ENCODE assay signal across 13 cellular contexts in the genomic region with DNA sequence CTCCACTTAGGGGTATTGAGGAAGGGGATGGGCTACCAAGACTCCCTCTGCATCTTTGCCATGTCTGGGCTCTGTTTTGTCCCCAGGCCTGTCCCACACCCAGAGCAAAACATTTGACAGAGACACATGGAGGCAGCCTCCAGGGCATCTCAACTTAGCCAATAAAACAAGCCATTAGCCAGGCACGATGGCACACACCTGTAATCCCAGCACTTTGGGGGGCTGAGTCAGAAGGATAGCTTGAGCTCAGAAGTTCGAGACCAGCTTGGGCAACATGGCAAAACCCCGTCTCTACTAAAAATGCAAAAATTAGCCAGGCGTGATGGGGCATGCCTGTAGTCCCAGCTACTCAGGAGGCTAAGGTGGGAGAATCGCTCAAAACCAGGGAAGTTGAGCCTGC.
DNase-seq lines count a peak whose midpoint lies in the region; ATAC-seq and TF ChIP-seq lines count a peak whose summit lies in the region.
"Had no signal": no experiment of that assay in that cellular context is flagged by ENCODE, and none has a peak within 500 bp of the region (broad histone marks: within the 10 kb centered on the region; RNA-seq: fewer than 3 reads in every experiment).

No MANE protein-coding gene starts in this region.

- H2BK15ac ChIP-seq in IMR-90 (ENCODE audit: low read depth, low read length) = no peak overlapping the region

- H3K27me3 Mint-ChIP-seq in chondrocyte (ENCODE audit: low read depth) = no peaks in the 10 kb centered on the region

- H3K56ac ChIP-seq in IMR-90 (ENCODE audit: extremely low read depth, insufficient read depth, low read length) = no peak overlapping the region

- H2BK20ac ChIP-seq in IMR-90 (ENCODE audit: low read depth, low read length) = no peak overlapping the region

- no peak for ATAC-seq in IMR-90 (ENCODE audit: low read depth)

- TF ChIP-seq CTCF in IMR-90 (conservative IDR thresholded peaks at IDR 0.05; ENCODE audit: low read depth, low read length) = no peak
- no peak for TF ChIP-seq CTCF in chondrocyte (IDR thresholded peaks at IDR 0.05)
- TF ChIP-seq CTCF in osteoblast (IDR thresholded peaks at IDR 0.05; ENCODE audit: extremely low read depth, low read depth, low read length) = no peak

- DNase-seq in IMR-90 = no peak
- no peak for DNase-seq in chondrocyte (ENCODE audit: low spot score)
- DNase-seq in osteoblast (ENCODE audit: insufficient read length, low spot score, missing footprints) = no peak
- no peak for DNase-seq in activated CD4-positive, CD25-positive, alpha-beta regulatory T cell (lab: John Stamatoyannopoulos, UW)
- DNase-seq in NCI-H128 (lab: John Stamatoyannopoulos, UW; ENCODE audit: unreplicated experiment) = no peak
- no peak for DNase-seq in NCI-H82 (lab: John Stamatoyannopoulos, UW)
- DNase-seq: MG63, NCI-H1105, NCI-H187, NCI-H2171, NCI-H446 treated with DMSO at 0.1 percent for 48 hours, NCI-H748 treated with DMSO at 0.1 percent for 48 hours had no signal

- H3K36me3 Mint-ChIP-seq in chondrocyte (ENCODE audit: low read depth) = no peaks in the 10 kb centered on the region

- H3K18ac ChIP-seq in IMR-90 (ENCODE audit: low read depth, low read length) = no peak overlapping the region

- peaks cover 40% of the 10 kb centered on the region for H3K9me1 ChIP-seq in IMR-90 (ENCODE audit: insufficient read depth, low read length)

- H3K4me1 ChIP-seq in IMR-90 (ENCODE audit: control insufficient read depth, insufficient read depth, low read length) (peaks cover 40% of the 10 kb centered on the region), osteoblast (ENCODE audit: insufficient read depth, low read length) (peaks cover 83% of the 10 kb centered on the region)

- TF ChIP-seq POLR2A in IMR-90 (IDR thresholded peaks at IDR 0.05; ENCODE audit: low read depth, low read length) = no peak

- peaks cover 87% of the 10 kb centered on the region for H3K79me2 ChIP-seq in osteoblast (ENCODE audit: insufficient read depth, low read length)

- H3K9me3 ChIP-seq in IMR-90 (ENCODE audit: control insufficient read depth, insufficient read depth, low read length) = no peaks in the 10 kb centered on the region
- H3K9me3 ChIP-seq in osteoblast (ENCODE audit: low read depth, low read length) = no peaks in the 10 kb centered on the region
- H3K9me3 ChIP-seq: MG63 had no signal

- H3K4me2 ChIP-seq in IMR-90 (ENCODE audit: low read depth, low read length) (no peak overlapping the region), osteoblast (ENCODE audit: insufficient read depth, low read length) (no peak overlapping the region)

- no peak overlapping the region for H3K9ac ChIP-seq in IMR-90 (ENCODE audit: low read depth, low read length)

- H4K20me1 ChIP-seq in IMR-90 (ENCODE audit: insufficient read depth, low read length) = peaks cover 56% of the 10 kb centered on the region
- peaks cover 28% of the 10 kb centered on the region for H4K20me1 ChIP-seq in osteoblast (ENCODE audit: insufficient read depth, low read length)

- BruUV-seq in IMR-90 (replicated peaks; lab: Mats Ljungman, UMichigan) = no TSS peak

- H3K23ac ChIP-seq in IMR-90 (ENCODE audit: low read depth, low read length) = no peak overlapping the region

- peaks cover 66 to 95% of the 10 kb centered on the region in 2 experiments for H3K79me1 ChIP-seq in IMR-90 (ENCODE audit: low read depth in 1 of 2, low read length in 2 of 2)

- H3K27me3 ChIP-seq in IMR-90 (ENCODE audit: control insufficient read depth, insufficient read depth, low read length) = no peaks in the 10 kb centered on the region
- H3K27me3 ChIP-seq in osteoblast (ENCODE audit: insufficient read depth, low read length) = no peaks in the 10 kb centered on the region
- H3K27me3 ChIP-seq: MG63 had no signal

- peaks cover 9% of the 10 kb centered on the region; the same call in 1 of the 2 replicates for H3K36me3 ChIP-seq in IMR-90 (ENCODE audit: control insufficient read depth, insufficient read depth, low read length)
- H3K36me3 ChIP-seq in osteoblast (ENCODE audit: insufficient read depth, low read length) = peaks cover 11% of the 10 kb centered on the region

- in situ Hi-C loops in IMR-90 (cut with MboI; ENCODE audit: low sequenced_read_pairs) = loop anchor here (5.0 kb wide), 1 partner anchor 151 kb away; no protein-coding TSS in a partner anchor

- H2AFZ ChIP-seq in IMR-90 (replicated peaks; ENCODE audit: low read length, poor library complexity) = no peak overlapping the region
- no peak overlapping the region for H2AFZ ChIP-seq in osteoblast (ENCODE audit: low read length)

- 0 out of 2 replicates have a peak overlapping the region, but pooled peaks have one; percentile 11 for H3K4ac ChIP-seq in IMR-90 (ENCODE audit: low read depth, low read length)

- H3K4me3 ChIP-seq in IMR-90 (ENCODE audit: insufficient read depth, low read depth, low read length) (no peak overlapping the region), osteoblast (ENCODE audit: insufficient read depth, low read length) (no peak overlapping the region)
- H3K4me3 ChIP-seq: MG63 had no signal

- intact Hi-C loops in IMR-90 (cut with micrococcal nuclease) = loop anchor here (1.0 kb wide), 1 partner anchor 85 kb away; no protein-coding TSS in a partner anchor

- 100% methylated on average over 1 of the region's 5 CpGs; no CpG with 5 or more reads in 1 of the 2 experiments for WGBS in IMR-90 (ENCODE audit: extremely low coverage in 2 of 2, insufficient read length in 1 of 2), 2 experiments

- H2BK5ac ChIP-seq in IMR-90 (ENCODE audit: low read depth, low read length, poor library complexity, severe bottlenecking) = no peak overlapping the region

- H3K9me3 Mint-ChIP-seq in chondrocyte (ENCODE audit: low read depth) = no peaks in the 10 kb centered on the region

- peak overlapping the region; percentile 80; the same call in 1 of the 2 replicates for H2AK5ac ChIP-seq in IMR-90 (ENCODE audit: low read depth, low read length)

- no peak overlapping the region for H4K91ac ChIP-seq in IMR-90 (ENCODE audit: insufficient read depth, low read depth, low read length)

- H3K27ac ChIP-seq in IMR-90 (ENCODE audit: insufficient read depth, low read length) = no peak overlapping the region
- peak overlapping the region; percentile 61 for H3K27ac ChIP-seq in osteoblast (ENCODE audit: low read depth, low read length)
- H3K27ac ChIP-seq in temporal lobe (ENCODE audit: low read depth, low read length) = peak overlapping the region; percentile 60

- H3K27ac Mint-ChIP-seq in chondrocyte (ENCODE audit: unreplicated experiment) = peak overlapping the region; percentile 68

- 0 out of 2 replicates have a peak overlapping the region, but pooled peaks have one; percentile 7 for H2BK120ac ChIP-seq in IMR-90 (ENCODE audit: low read depth, low read length)

- no peak overlapping the region for H2AK9ac ChIP-seq in IMR-90 (replicated peaks; ENCODE audit: low read depth, low read length, poor library complexity)

- no peak for TF ChIP-seq RAD21 in IMR-90 (IDR thresholded peaks at IDR 0.05; ENCODE audit: low read length)

- H4K5ac ChIP-seq in IMR-90 (ENCODE audit: low read depth, low read length) = 0 out of 2 replicates have a peak overlapping the region, but pooled peaks have one; percentile 16

- H3K4me1 Mint-ChIP-seq in chondrocyte (ENCODE audit: low read depth) = peaks cover 83% of the 10 kb centered on the region

- POLR2A ChIA-PET in IMR-90 (lab: Charles Lee; ENCODE audit: unreplicated experiment) = no interaction called here

- CTCF ChIA-PET in IMR-90 (lab: Yijun Ruan, JAX) = interaction anchor here (0.6 to 2.6 kb wide), 9 partner anchors 11 to 220 kb away, joined by 3 to 28 read pairs (median 4); no protein-coding TSS in a partner anchor

- dilution Hi-C loops in IMR-90 (cut with HindIII; ENCODE audit: low sequenced_read_pairs, unreplicated experiment) = no loop called here

- H3K4me3 Mint-ChIP-seq in chondrocyte (ENCODE audit: unreplicated experiment) = no peak overlapping the region

- no peak overlapping the region for H3K14ac ChIP-seq in IMR-90 (replicated peaks; ENCODE audit: low read depth, low read length)

- no peak overlapping the region; a peak in 1 of 4 replicates for H4K8ac ChIP-seq in IMR-90 (ENCODE audit: low read depth in 2 of 2, low read length in 2 of 2)

TF ChIP-seq in IMR-90, 13 proteins besides CTCF, POLR2A, EP300 and RAD21:
- TF ChIP-seq SMC3 (IDR thresholded peaks at IDR 0.05; ENCODE audit: low read depth, low read length) (no peak), FOS (IDR thresholded peaks at IDR 0.05; ENCODE audit: low read depth, low read length) (no peak), CHD1 (IDR thresholded peaks at IDR 0.05; ENCODE audit: low read depth, low read length) (no peak), CEBPB (IDR thresholded peaks at IDR 0.05; ENCODE audit: low read depth, low read length) (no peak), RFX5 (IDR thresholded peaks at IDR 0.05; ENCODE audit: low read depth, low read length) (no peak)
- TF ChIP-seq, protein P1, sequence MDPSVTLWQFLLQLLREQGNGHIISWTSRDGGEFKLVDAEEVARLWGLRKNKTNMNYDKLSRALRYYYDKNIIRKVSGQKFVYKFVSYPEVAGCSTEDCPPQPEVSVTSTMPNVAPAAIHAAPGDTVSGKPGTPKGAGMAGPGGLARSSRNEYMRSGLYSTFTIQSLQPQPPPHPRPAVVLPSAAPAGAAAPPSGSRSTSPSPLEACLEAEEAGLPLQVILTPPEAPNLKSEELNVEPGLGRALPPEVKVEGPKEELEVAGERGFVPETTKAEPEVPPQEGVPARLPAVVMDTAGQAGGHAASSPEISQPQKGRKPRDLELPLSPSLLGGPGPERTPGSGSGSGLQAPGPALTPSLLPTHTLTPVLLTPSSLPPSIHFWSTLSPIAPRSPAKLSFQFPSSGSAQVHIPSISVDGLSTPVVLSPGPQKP (IDR thresholded peaks at IDR 0.05; ENCODE audit: borderline replicate concordance, low read depth, low read length) = no peak
